In the genomic region with DNA sequence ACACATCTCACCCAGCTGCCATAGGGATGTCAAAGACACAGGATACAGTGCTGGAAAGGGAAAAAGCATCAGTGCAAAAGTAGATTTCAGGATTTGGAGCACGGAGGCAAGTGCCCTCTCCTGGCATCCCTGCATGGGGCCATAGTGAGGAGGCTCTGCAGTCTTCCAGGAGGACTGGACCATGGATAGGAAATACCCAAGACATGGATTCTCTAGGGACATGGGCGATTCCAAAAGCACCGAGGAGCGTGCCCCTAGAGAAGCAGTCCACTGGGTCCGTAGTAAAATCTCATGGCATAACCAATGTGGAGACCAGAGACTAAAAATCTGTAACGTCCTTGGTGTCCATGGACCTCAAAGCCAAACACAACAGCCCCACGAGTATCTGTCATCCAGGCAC, we compare ENCODE assay signal across 24 cellular contexts.
DNase-seq lines count a peak whose midpoint lies in the region; ATAC-seq and TF ChIP-seq lines count a peak whose summit lies in the region.
"Had no signal": no experiment of that assay in that cellular context is flagged by ENCODE, and none has a peak within 500 bp of the region (broad histone marks: within the 10 kb centered on the region; RNA-seq: fewer than 3 reads in every experiment).

No MANE protein-coding gene starts in this region.

- TF ChIP-seq CTCF in coronary artery (IDR thresholded peaks at IDR 0.05), result no peak
- TF ChIP-seq CTCF in osteoblast (IDR thresholded peaks at IDR 0.05; ENCODE audit: extremely low read depth, low read depth, low read length), result no peak

- H2AFZ ChIP-seq in osteoblast (ENCODE audit: low read length), result no peak overlapping the region

- H3K79me2 ChIP-seq in osteoblast (ENCODE audit: insufficient read depth, low read length), result no peaks in the 10 kb centered on the region

- H3K9me3 ChIP-seq in osteoblast (ENCODE audit: low read depth, low read length), result no peaks in the 10 kb centered on the region
- H3K9me3 ChIP-seq: BE2C, BLaER1 had no signal

- intact Hi-C loops in posterior vena cava (cut with DNase I), result no loop called here

- DNase-seq in coronary artery (ENCODE audit: low spot score) (peak; percentile 33), ecto neural progenitor cell (ENCODE audit: low spot score) (peak; percentile 10), osteoblast (ENCODE audit: insufficient read length, low spot score, missing footprints) (peak; percentile 41), posterior vena cava (ENCODE audit: low spot score) (peak; percentile 58), GF-D8 (lab: John Stamatoyannopoulos, UW) (no peak), kidney tubule cell (ENCODE audit: low spot score) (no peak)
- DNase-seq: 8988T; ACHN; BE2C; C1 segment of cervical spinal cord; CD4-positive, alpha-beta memory T cell; CD4-positive, CD25-positive, alpha-beta regulatory T cell; CD8-positive, alpha-beta memory T cell; COR-L47; DMS 273 treated with DMSO at 0.1 percent for 48 hours; DMS153; DMS53; DMS79; DND-41; EL; GDM1 had no signal

- no peaks in the 10 kb centered on the region for H3K36me3 ChIP-seq in osteoblast (ENCODE audit: insufficient read depth, low read length)
- H3K36me3 ChIP-seq: BE2C, BLaER1 had no signal

- H3K4me2 ChIP-seq in osteoblast (ENCODE audit: insufficient read depth, low read length), result no peak overlapping the region
- H3K4me2 ChIP-seq: BLaER1 had no signal

- ATAC-seq in HG03565 (IDR thresholded peaks at IDR 0.05; ENCODE audit: unreplicated experiment) (no peak), GM21528 (IDR thresholded peaks at IDR 0.05; ENCODE audit: low FRiP score, unreplicated experiment) (no peak)

- no peak overlapping the region for H3K4me3 ChIP-seq in coronary artery
- H3K4me3 ChIP-seq in osteoblast (ENCODE audit: insufficient read depth, low read length), result no peak overlapping the region
- H3K4me3 ChIP-seq: BLaER1 had no signal

- H4K20me1 ChIP-seq in osteoblast (ENCODE audit: insufficient read depth, low read length), result no peaks in the 10 kb centered on the region
- H4K20me1 ChIP-seq: BLaER1 had no signal

- H3K27ac ChIP-seq in coronary artery (no peak overlapping the region), osteoblast (ENCODE audit: low read depth, low read length) (no peak overlapping the region)
- H3K27ac ChIP-seq: BLaER1 had no signal

- no peaks in the 10 kb centered on the region for H3K27me3 ChIP-seq in osteoblast (ENCODE audit: insufficient read depth, low read length)
- H3K27me3 ChIP-seq: BE2C, BLaER1 had no signal

- H3K4me1 ChIP-seq in osteoblast (ENCODE audit: insufficient read depth, low read length), result no peaks in the 10 kb centered on the region
- H3K4me1 ChIP-seq: BE2C had no signal

Comparison
In these comparisons a context has a peak if more than half of its experiments do, and no peak if none do; other contexts are left out.
1. DNase-seq: peak in coronary artery (single experiment), ecto neural progenitor cell (single experiment), osteoblast (single experiment) and posterior vena cava (single experiment); none in GF-D8 (single experiment) and kidney tubule cell (single experiment).